1 cellular context compared by ENCODE assay signal in the genomic region with DNA sequence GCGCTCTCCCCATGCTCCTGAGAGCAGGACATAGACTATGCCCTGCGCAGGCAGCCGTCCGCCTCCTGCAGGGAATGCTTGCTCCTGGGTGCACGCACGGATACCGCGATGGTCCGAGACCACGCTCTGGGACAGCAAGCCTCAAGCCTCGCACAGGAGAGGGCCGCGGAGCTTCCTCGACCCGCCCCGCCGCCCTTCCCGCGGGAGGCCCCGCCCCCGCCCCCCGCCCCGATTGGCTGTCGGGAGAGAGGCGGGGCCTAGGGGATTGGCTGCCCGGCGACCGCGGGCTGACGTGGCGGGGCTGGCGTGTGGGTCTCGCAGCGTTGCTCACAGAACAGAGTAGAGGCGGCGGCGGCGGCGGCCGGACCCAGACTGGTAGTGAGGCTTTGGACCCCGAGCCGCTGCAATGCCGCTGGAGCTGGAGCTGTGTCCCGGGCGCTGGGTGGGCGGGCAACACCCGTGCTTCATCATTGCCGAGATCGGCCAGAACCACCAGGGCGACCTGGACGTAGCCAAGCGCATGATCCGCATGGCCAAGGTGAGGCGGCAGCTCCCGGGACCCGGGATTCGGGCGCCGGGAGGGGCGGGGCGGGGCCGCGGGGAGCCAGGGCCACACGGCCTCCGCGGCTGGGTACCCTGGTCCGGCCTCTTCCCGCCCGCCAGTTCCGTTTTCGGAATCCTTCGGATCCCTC.
TF ChIP-seq lines count a peak whose summit lies in the region.

A gene with protein sequence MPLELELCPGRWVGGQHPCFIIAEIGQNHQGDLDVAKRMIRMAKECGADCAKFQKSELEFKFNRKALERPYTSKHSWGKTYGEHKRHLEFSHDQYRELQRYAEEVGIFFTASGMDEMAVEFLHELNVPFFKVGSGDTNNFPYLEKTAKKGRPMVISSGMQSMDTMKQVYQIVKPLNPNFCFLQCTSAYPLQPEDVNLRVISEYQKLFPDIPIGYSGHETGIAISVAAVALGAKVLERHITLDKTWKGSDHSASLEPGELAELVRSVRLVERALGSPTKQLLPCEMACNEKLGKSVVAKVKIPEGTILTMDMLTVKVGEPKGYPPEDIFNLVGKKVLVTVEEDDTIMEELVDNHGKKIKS (plus strand): TSS at position 330 of the 692 bp plus-strand sequence. CDS start 77 bp downstream, at position 407.

TF ChIP-seq in H1, 55 proteins besides CTCF, POLR2A, EP300 and RAD21:
- TF ChIP-seq BCL11A (IDR thresholded peaks at IDR 0.05; ENCODE audit: low read depth in 2 of 2, low read length in 2 of 2) (no peak), POLR2AphosphoS5 (IDR thresholded peaks at IDR 0.05; ENCODE audit: low read depth, low read length) (peak; percentile 68), JUND (IDR thresholded peaks at IDR 0.05; ENCODE audit: low read length) (no peak), KDM4A (IDR thresholded peaks at IDR 0.05; ENCODE audit: low read depth, low read length, severe bottlenecking) (peak; percentile 63), SIN3A (conservative IDR thresholded peaks at IDR 0.05 in 1 of 2, IDR thresholded peaks at IDR 0.05 in 1 of 2; ENCODE audit: low read depth in 1 of 2, low read length in 2 of 2) (peak in 1 of 2 experiments; percentile 60; a peak in 1 of 4 replicates), SIRT6 (IDR thresholded peaks at IDR 0.05; ENCODE audit: low read length) (no peak), SIX5 (IDR thresholded peaks at IDR 0.05; ENCODE audit: low read depth, low read length) (no peak), NRF1 (IDR thresholded peaks at IDR 0.05; ENCODE audit: low read depth, low read length) (peak; percentile 35), BRCA1 (IDR thresholded peaks at IDR 0.05; ENCODE audit: low read depth, low read length) (peak; percentile 75), TAF7 (optimal IDR thresholded peaks at IDR 0.05; ENCODE audit: borderline replicate concordance, low read depth, low read length) (peak; percentile 68), TAF1 (IDR thresholded peaks at IDR 0.05; ENCODE audit: low read depth, low read length) (peak; percentile 91), TEAD4 (IDR thresholded peaks at IDR 0.05; ENCODE audit: low read depth, low read length) (0 out of 2 replicates have a peak, but pooled peaks have one; percentile 13), CREB1 (IDR thresholded peaks at IDR 0.05) (peak; percentile 73; the same call in 1 of the 2 replicates), GTF2F1 (IDR thresholded peaks at IDR 0.05; ENCODE audit: borderline replicate concordance, low read depth, low read length) (0 out of 2 replicates have a peak, but pooled peaks have one; percentile 12), CHD2 (IDR thresholded peaks at IDR 0.05; ENCODE audit: low read length) (peak; percentile 94), PHF8 (conservative IDR thresholded peaks at IDR 0.05; ENCODE audit: low read depth, low read length) (peak; percentile 96), TBP (IDR thresholded peaks at IDR 0.05; ENCODE audit: low read depth, low read length) (peak; percentile 72; the same call in 1 of the 2 replicates), ASH2L (IDR thresholded peaks at IDR 0.05; ENCODE audit: low read length) (peak; percentile 32)
- TF ChIP-seq, protein P1, sequence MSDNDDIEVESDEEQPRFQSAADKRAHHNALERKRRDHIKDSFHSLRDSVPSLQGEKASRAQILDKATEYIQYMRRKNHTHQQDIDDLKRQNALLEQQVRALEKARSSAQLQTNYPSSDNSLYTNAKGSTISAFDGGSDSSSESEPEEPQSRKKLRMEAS (IDR thresholded peaks at IDR 0.05), result peak; percentile 76
- TF ChIP-seq, protein P2, sequence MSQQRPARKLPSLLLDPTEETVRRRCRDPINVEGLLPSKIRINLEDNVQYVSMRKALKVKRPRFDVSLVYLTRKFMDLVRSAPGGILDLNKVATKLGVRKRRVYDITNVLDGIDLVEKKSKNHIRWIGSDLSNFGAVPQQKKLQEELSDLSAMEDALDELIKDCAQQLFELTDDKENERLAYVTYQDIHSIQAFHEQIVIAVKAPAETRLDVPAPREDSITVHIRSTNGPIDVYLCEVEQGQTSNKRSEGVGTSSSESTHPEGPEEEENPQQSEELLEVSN (IDR thresholded peaks at IDR 0.05), result peak; percentile 37; the same call in 1 of the 2 replicates
- TF ChIP-seq, protein P3, sequence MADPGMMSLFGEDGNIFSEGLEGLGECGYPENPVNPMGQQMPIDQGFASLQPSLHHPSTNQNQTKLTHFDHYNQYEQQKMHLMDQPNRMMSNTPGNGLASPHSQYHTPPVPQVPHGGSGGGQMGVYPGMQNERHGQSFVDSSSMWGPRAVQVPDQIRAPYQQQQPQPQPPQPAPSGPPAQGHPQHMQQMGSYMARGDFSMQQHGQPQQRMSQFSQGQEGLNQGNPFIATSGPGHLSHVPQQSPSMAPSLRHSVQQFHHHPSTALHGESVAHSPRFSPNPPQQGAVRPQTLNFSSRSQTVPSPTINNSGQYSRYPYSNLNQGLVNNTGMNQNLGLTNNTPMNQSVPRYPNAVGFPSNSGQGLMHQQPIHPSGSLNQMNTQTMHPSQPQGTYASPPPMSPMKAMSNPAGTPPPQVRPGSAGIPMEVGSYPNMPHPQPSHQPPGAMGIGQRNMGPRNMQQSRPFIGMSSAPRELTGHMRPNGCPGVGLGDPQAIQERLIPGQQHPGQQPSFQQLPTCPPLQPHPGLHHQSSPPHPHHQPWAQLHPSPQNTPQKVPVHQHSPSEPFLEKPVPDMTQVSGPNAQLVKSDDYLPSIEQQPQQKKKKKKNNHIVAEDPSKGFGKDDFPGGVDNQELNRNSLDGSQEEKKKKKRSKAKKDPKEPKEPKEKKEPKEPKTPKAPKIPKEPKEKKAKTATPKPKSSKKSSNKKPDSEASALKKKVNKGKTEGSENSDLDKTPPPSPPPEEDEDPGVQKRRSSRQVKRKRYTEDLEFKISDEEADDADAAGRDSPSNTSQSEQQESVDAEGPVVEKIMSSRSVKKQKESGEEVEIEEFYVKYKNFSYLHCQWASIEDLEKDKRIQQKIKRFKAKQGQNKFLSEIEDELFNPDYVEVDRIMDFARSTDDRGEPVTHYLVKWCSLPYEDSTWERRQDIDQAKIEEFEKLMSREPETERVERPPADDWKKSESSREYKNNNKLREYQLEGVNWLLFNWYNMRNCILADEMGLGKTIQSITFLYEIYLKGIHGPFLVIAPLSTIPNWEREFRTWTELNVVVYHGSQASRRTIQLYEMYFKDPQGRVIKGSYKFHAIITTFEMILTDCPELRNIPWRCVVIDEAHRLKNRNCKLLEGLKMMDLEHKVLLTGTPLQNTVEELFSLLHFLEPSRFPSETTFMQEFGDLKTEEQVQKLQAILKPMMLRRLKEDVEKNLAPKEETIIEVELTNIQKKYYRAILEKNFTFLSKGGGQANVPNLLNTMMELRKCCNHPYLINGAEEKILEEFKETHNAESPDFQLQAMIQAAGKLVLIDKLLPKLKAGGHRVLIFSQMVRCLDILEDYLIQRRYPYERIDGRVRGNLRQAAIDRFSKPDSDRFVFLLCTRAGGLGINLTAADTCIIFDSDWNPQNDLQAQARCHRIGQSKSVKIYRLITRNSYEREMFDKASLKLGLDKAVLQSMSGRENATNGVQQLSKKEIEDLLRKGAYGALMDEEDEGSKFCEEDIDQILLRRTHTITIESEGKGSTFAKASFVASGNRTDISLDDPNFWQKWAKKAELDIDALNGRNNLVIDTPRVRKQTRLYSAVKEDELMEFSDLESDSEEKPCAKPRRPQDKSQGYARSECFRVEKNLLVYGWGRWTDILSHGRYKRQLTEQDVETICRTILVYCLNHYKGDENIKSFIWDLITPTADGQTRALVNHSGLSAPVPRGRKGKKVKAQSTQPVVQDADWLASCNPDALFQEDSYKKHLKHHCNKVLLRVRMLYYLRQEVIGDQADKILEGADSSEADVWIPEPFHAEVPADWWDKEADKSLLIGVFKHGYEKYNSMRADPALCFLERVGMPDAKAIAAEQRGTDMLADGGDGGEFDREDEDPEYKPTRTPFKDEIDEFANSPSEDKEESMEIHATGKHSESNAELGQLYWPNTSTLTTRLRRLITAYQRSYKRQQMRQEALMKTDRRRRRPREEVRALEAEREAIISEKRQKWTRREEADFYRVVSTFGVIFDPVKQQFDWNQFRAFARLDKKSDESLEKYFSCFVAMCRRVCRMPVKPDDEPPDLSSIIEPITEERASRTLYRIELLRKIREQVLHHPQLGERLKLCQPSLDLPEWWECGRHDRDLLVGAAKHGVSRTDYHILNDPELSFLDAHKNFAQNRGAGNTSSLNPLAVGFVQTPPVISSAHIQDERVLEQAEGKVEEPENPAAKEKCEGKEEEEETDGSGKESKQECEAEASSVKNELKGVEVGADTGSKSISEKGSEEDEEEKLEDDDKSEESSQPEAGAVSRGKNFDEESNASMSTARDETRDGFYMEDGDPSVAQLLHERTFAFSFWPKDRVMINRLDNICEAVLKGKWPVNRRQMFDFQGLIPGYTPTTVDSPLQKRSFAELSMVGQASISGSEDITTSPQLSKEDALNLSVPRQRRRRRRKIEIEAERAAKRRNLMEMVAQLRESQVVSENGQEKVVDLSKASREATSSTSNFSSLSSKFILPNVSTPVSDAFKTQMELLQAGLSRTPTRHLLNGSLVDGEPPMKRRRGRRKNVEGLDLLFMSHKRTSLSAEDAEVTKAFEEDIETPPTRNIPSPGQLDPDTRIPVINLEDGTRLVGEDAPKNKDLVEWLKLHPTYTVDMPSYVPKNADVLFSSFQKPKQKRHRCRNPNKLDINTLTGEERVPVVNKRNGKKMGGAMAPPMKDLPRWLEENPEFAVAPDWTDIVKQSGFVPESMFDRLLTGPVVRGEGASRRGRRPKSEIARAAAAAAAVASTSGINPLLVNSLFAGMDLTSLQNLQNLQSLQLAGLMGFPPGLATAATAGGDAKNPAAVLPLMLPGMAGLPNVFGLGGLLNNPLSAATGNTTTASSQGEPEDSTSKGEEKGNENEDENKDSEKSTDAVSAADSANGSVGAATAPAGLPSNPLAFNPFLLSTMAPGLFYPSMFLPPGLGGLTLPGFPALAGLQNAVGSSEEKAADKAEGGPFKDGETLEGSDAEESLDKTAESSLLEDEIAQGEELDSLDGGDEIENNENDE (IDR thresholded peaks at IDR 0.05; ENCODE audit: insufficient replicate concordance, low read length), result no peak
TF ChIP-seq in H1: peak in this region for 16.
